Comparison of ENCODE assay signal across 8 cellular contexts in the genomic region with DNA sequence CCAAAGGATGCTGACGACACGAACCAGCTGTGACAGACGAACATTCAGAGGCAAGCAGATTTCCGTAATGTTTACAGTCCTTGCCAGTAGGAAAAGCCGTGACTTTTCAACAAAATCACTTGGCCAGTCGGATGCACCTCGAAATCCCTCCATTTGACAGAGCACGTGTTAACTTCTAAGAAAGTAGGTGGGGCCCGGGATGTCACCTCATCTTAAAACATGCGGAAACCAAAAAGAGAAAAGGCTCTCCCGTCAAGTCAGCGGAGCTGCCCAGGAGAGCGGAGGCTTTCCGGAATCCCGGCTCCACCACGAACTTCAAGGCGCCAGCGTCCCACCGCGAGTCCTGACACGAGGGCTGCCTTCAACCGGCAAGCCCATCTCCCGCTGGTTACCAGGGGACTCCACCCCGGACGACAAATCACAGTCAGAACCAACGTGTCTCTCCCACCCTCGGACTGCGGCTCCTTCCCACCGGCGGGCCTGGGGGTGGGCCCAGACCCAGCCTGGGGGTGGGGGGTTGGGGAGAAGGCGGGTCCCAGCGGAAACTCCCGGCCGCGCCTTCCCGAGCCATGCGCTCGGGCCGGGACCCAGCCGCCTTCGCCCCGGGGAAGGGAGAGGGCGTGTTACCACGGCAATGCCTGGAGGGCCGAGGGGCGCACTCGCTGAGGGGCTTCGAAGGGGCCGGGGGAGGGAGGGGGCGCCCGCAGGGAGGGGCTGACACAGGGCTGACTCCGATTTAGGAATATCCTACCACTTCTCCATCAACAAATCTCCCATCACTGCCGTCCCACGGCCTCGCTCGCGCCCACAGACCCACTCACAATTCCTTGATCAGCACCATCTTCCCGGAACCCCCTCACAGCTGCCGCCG. TPM values are rescaled to one million over a fixed set of nuclear protein-coding genes. Genes with fewer than 3 reads are reported as not detected.
DNase-seq lines count a peak whose midpoint lies in the region; ATAC-seq, FAIRE-seq and TF ChIP-seq lines count a peak whose summit lies in the region.

No MANE protein-coding gene starts in this region.

- BruUV-seq in endothelial cell of umbilical vein (replicated peaks; lab: Mats Ljungman, UMichigan) = no TSS peak

- H3K4me2 ChIP-seq in DND-41 (ENCODE audit: insufficient read depth, low read length) = peak overlapping the region; percentile 98
- H3K4me2 ChIP-seq in endothelial cell of umbilical vein (ENCODE audit: insufficient read depth, low read length) = peak overlapping the region; percentile 81

- TF ChIP-seq POLR2A in endothelial cell of umbilical vein (IDR thresholded peaks at IDR 0.05; ENCODE audit: low read depth, low read length) = no peak

- H3K4me3 ChIP-seq in DND-41 (ENCODE audit: low read depth in 1 of 2, low read length in 2 of 2) (peak overlapping the region; percentile 46 to 96), HEK293 (ENCODE audit: low read depth, low read length) (peak overlapping the region; percentile 64), endothelial cell of umbilical vein (replicated peaks in 1 of 3; ENCODE audit: insufficient read depth in 1 of 3, low read depth in 1 of 3, low read length in 3 of 3) (peak overlapping the region; percentile 63 to 100 (median 87)), mucosa of rectum (ENCODE audit: low read length in 2 of 2) (peak overlapping the region; percentile 91 to 92)

- H3K4me1 ChIP-seq in DND-41 (ENCODE audit: insufficient read depth, low read length) = peaks cover 63% of the 10 kb centered on the region
- H3K4me1 ChIP-seq in HEK293 (ENCODE audit: control insufficient read depth, insufficient read depth, low read length) = peaks cover 37% of the 10 kb centered on the region
- peaks cover 42% of the 10 kb centered on the region for H3K4me1 ChIP-seq in endothelial cell of umbilical vein (ENCODE audit: control insufficient read depth, extremely low read depth, insufficient read depth, low read length)
- H3K4me1 ChIP-seq in mucosa of rectum (ENCODE audit: control insufficient read depth in 2 of 2, insufficient read depth in 2 of 2, low read length in 2 of 2) = peaks cover 12 to 24% of the 10 kb centered on the region in 2 donors

- intact Hi-C loops in endothelial cell of umbilical vein (cut with micrococcal nuclease) = loop anchor here (1.0 kb wide), 3 partner anchors 32 to 91 kb away; no protein-coding TSS in a partner anchor

- peak; percentile 33 for FAIRE-seq in endothelial cell of umbilical vein (lab: Jason Lieb, UNC)

- no peaks in the 10 kb centered on the region for H3K9me3 ChIP-seq in DND-41 (ENCODE audit: insufficient read depth, low read length, severe bottlenecking)
- no peaks in the 10 kb centered on the region for H3K9me3 ChIP-seq in HEK293 (ENCODE audit: control insufficient read depth, insufficient read depth, low read depth, low read length)
- no peaks in the 10 kb centered on the region for H3K9me3 ChIP-seq in endothelial cell of umbilical vein (replicated peaks; ENCODE audit: control insufficient read depth, insufficient read depth, low read length)
- H3K9me3 ChIP-seq in mucosa of rectum (ENCODE audit: control insufficient read depth in 2 of 2, low read length in 2 of 2) = no peaks in the 10 kb centered on the region

- CTCF ChIA-PET in HEK293 (lab: Yijun Ruan, JAX) = interaction anchor here (0.7 to 11.5 kb wide), 9 partner anchors 8 to 374 kb away, joined by 3 to 90 read pairs (median 5); no protein-coding TSS in a partner anchor
- CTCF ChIA-PET in endothelial cell of umbilical vein (lab: Charles Lee) = interaction anchor here (0.7 to 1.9 kb wide), 7 partner anchors 15 to 91 kb away, joined by 3 to 15 read pairs (median 4); no protein-coding TSS in a partner anchor

- no peaks in the 10 kb centered on the region for H3K9me1 ChIP-seq in endothelial cell of umbilical vein (replicated peaks; ENCODE audit: control insufficient read depth, extremely low read depth, insufficient read depth, low read length)

- dilution Hi-C loops in endothelial cell of umbilical vein (cut with MboI; ENCODE audit: extremely low pct_ligation_motif_present, low sequenced_read_pairs) = no loop called here

- H2AFZ ChIP-seq in DND-41 (ENCODE audit: low read depth, low read length) = peak overlapping the region; percentile 35
- H2AFZ ChIP-seq in endothelial cell of umbilical vein (ENCODE audit: low read depth, low read length) = peak overlapping the region; percentile 26

- H4K20me1 ChIP-seq in DND-41 (ENCODE audit: insufficient read depth, low read length) = peaks cover 45% of the 10 kb centered on the region
- peaks cover 9% of the 10 kb centered on the region for H4K20me1 ChIP-seq in endothelial cell of umbilical vein (replicated peaks; ENCODE audit: control insufficient read depth, extremely low read depth, insufficient read depth, low read length)

- H3K79me2 ChIP-seq in DND-41 (ENCODE audit: insufficient read depth, low read length) (peaks cover 93% of the 10 kb centered on the region), endothelial cell of umbilical vein (ENCODE audit: control insufficient read depth, insufficient read depth, low read length) (peaks cover 83% of the 10 kb centered on the region)

- POLR2A ChIA-PET in HEK293 (lab: Yijun Ruan, JAX) (interaction anchor here (0.7 to 1.7 kb wide), 21 partner anchors 8 to 1240 kb away, joined by 3 to 10 read pairs (median 3); a partner anchor contains a TSS), endothelial cell of umbilical vein (lab: Charles Lee) (no interaction called here)

- H3K9ac ChIP-seq in DND-41 (ENCODE audit: low read depth, low read length) (peak overlapping the region; percentile 95), endothelial cell of umbilical vein (replicated peaks; ENCODE audit: extremely low read depth, insufficient read depth, low read length) (peak overlapping the region; percentile 76), mucosa of rectum (ENCODE audit: low read depth in 1 of 2, low read length in 2 of 2) (peak overlapping the region; percentile 75 to 85)

- peaks cover 21% of the 10 kb centered on the region for H3K36me3 ChIP-seq in DND-41 (ENCODE audit: insufficient read depth, low read length)
- peaks cover 10 to 25% of the 10 kb centered on the region in 2 experiments for H3K36me3 ChIP-seq in HEK293 (ENCODE audit: control insufficient read depth in 2 of 2, insufficient read depth in 1 of 2, low read length in 2 of 2)
- H3K36me3 ChIP-seq in endothelial cell of umbilical vein (ENCODE audit: control insufficient read depth in 2 of 2, extremely low read depth in 1 of 2, insufficient read depth in 2 of 2, low read length in 2 of 2) = peaks cover 2 to 3% of the 10 kb centered on the region in 2 experiments
- H3K36me3 ChIP-seq in mucosa of rectum (ENCODE audit: control insufficient read depth in 2 of 2, insufficient read depth in 2 of 2, low read length in 2 of 2) = no peaks in the 10 kb centered on the region

- H3K27me3 ChIP-seq in DND-41 (ENCODE audit: insufficient read depth, low read length, poor library complexity) = no peaks in the 10 kb centered on the region
- no peaks in the 10 kb centered on the region for H3K27me3 ChIP-seq in endothelial cell of umbilical vein (ENCODE audit: control insufficient read depth in 2 of 2, insufficient read depth in 2 of 2, low read length in 2 of 2)
- H3K27me3 ChIP-seq in mucosa of rectum (ENCODE audit: control insufficient read depth in 2 of 2, insufficient read depth in 2 of 2, low read length in 2 of 2) = no peaks in the 10 kb centered on the region

- TF ChIP-seq CTCF in DND-41 (IDR thresholded peaks at IDR 0.05; ENCODE audit: borderline replicate concordance, extremely low read depth, low read length, poor library complexity, severe bottlenecking) = no peak
- no peak for TF ChIP-seq CTCF in HEK293 (tag by site-specific recombination; IDR thresholded peaks at IDR 0.05)
- TF ChIP-seq CTCF in endothelial cell of umbilical vein (IDR thresholded peaks at IDR 0.05; ENCODE audit: extremely low read depth in 1 of 2, insufficient read depth in 1 of 2, low read depth in 1 of 2, low read length in 2 of 2) = no peak

- peak; percentile 71 for DNase-seq in DND-41
- DNase-seq in NCI-H2171 (lab: John Stamatoyannopoulos, UW) = peak; percentile 33
- peak; percentile 67 for DNase-seq in activated CD8-positive, alpha-beta memory T cell treated with anti-CD3 and anti-CD28 coated beads, Interleukin-2, amount 50 U/mL, for 4 hours
- peak; percentile 63 for DNase-seq in endothelial cell of umbilical vein (ENCODE audit: low read depth, low spot score)
- DNase-seq in stimulated activated CD8-positive, alpha-beta memory T cell treated with anti-CD3 and anti-CD28 coated beads, Interleukin-2, amount 100 ng/mL, for 48 hours (ENCODE audit: low read depth in 2 of 2) = peak; percentile 49 to 58

- H3K27ac ChIP-seq in DND-41 (ENCODE audit: low read length) (peak overlapping the region; percentile 71), HEK293 (ENCODE audit: extremely low read depth, low read depth, low read length) (peak overlapping the region; percentile 98), endothelial cell of umbilical vein (ENCODE audit: insufficient read depth, low read depth, low read length) (peak overlapping the region; percentile 68), mucosa of rectum (ENCODE audit: low read depth in 2 of 2, low read length in 2 of 2) (peak overlapping the region; percentile 84 to 95)

- ATAC-seq in DND-41 (ENCODE audit: insufficient read depth, low read depth) (peak; percentile 60), HG03520 (IDR thresholded peaks at IDR 0.05; ENCODE audit: unreplicated experiment) (no peak)

TF ChIP-seq in HEK293, 187 proteins besides CTCF, POLR2A, EP300 and RAD21 (continues in another document):
- no peak for TF ChIP-seq ZNF776 (tag by site-specific recombination; IDR thresholded peaks at IDR 0.05; ENCODE audit: borderline replicate concordance)
- no peak for TF ChIP-seq ZNF416 (tag by site-specific recombination; IDR thresholded peaks at IDR 0.05)
- TF ChIP-seq GLI4 (tag by site-specific recombination; IDR thresholded peaks at IDR 0.05) = no peak
- no peak for TF ChIP-seq ZNF391 (tag by site-specific recombination; IDR thresholded peaks at IDR 0.05; ENCODE audit: borderline replicate concordance, low read depth)

TF ChIP-seq in endothelial cell of umbilical vein, 7 proteins besides CTCF, POLR2A, EP300 and RAD21:
- no peak for TF ChIP-seq EZH2 (IDR thresholded peaks at IDR 0.05; ENCODE audit: borderline replicate concordance, low read depth, low read length, severe bottlenecking)
- TF ChIP-seq, protein P1, sequence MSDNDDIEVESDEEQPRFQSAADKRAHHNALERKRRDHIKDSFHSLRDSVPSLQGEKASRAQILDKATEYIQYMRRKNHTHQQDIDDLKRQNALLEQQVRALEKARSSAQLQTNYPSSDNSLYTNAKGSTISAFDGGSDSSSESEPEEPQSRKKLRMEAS (IDR thresholded peaks at IDR 0.05; ENCODE audit: insufficient read depth, insufficient read length) = peak; percentile 64

RNA-seq across cellular contexts. Expression of a gene that starts 0.5 kb away (rescaled TPM):
- total RNA-seq in endothelial cell of umbilical vein = 108 and 109 TPM in 2 replicates
- 26.3 and 29.7 TPM in 2 replicates for polyA plus RNA-seq in endothelial cell of umbilical vein
- 35.6 and 36.6 TPM in 2 replicates for polyA plus RNA-seq in endothelial cell of umbilical vein (2011; cell fraction: cytosol; rRNA removed)
- 57.1 and 71.9 TPM in 2 replicates for polyA plus RNA-seq in endothelial cell of umbilical vein (2011; cell fraction: nucleus; rRNA removed)
- polyA plus RNA-seq in endothelial cell of umbilical vein (2012) = 65.7 and 80.5 TPM in 2 replicates
- polyA minus RNA-seq in endothelial cell of umbilical vein = 51.8 and 62.6 TPM in 2 replicates
- 23.5 TPM for polyA minus RNA-seq in endothelial cell of umbilical vein (2011; cell fraction: cytosol; rRNA and poly(A)+ RNA removed)
- polyA minus RNA-seq in endothelial cell of umbilical vein (2011; cell fraction: nucleus; rRNA and poly(A)+ RNA removed) = 78.0 and 133 TPM in 2 replicates
